In the genomic region with DNA sequence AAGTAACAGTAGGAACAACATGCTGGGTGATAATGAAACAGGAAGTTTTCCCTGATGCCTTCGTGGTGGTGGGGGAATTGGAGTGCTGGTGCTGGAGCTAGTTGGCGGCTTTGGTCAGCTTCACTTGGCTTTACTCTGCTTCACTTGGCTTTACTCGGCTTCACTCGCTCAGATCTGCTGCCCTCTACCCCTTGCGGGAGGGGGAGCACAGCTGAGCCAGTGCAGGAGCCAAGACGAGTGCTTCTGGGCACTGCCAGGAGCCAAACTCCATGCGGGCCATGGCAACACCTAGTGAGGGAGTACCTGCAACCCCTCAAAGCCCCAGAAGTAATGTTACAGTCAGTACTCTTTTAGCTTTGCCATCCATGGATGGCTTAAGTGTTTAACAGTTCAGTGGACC, we compare ENCODE assay signal across 29 cellular contexts.
"Had no signal": no experiment of that assay in that cellular context is flagged by ENCODE, and none has a peak within 500 bp of the region (broad histone marks: within the 10 kb centered on the region; RNA-seq: fewer than 3 reads in every experiment).

No MANE protein-coding gene starts in this region.

- DNase-seq: activated CD4-positive, alpha-beta T cell treated with anti-CD3 and anti-CD28 coated beads for 4 hours; activated CD4-positive, alpha-beta T cell treated with anti-CD3 and anti-CD28 coated beads, Interleukin-2, amount 50 U/mL, for 4 hours; activated effector memory CD4-positive, alpha-beta T cell treated with Interleukin-2 at 50 U/mL for 16 hours; activated naive CD4-positive, alpha-beta T cell treated with Interleukin-2 at 50 U/mL for 16 hours; activated T-cell treated with anti-CD3 and anti-CD28 coated beads for 4 hours; activated T-cell treated with anti-CD3 and anti-CD28 coated beads, Interleukin-2, amount 50 U/mL, for 72 hours; anterior cingulate cortex; cerebellar nuclear complex; colonic mucosa; effector CD8-positive, alpha-beta T cell; esophagus squamous epithelium; foreskin melanocyte; islet precursor cell; left cardiac atrium; left ventricle myocardium superior; mucosa of descending colon; sigmoid colon; small intestine; stimulated activated CD4-positive, alpha-beta T cell treated with anti-CD3 and anti-CD28 coated beads, Interleukin-1b, Interleukin-23, amount 100 ng/mL, for 48 hours; stimulated activated CD4-positive, alpha-beta T cell treated with anti-CD3 and anti-CD28 coated beads, Interleukin-4, amount 100 ng/mL, for 4 hours; stimulated activated CD8-positive, alpha-beta memory T cell treated with anti-CD3 and anti-CD28 coated beads, Interleukin-4, amount 100 ng/mL, for 48 hours; stomach; T-helper 2 cell; thyroid gland had no signal

- H3K27me3 Mint-ChIP-seq: activated naive CD8-positive, alpha-beta T cell; natural killer cell treated with Interleukin-12 subunit alpha and Interleukin-12 subunit beta and Interleukin-15 and Interleukin-18, amount 100 ng/mL, for 72 hours; stimulated activated memory B cell treated with anti-CD40 and anti-IgM and Interleukin-4, amounts not matched to agents 10 μg/mL and 1 μg/mL and 100 μg/mL, for 72 hours had no signal

- H3K9me3 ChIP-seq: colonic mucosa, esophagus squamous epithelium, mucosa of descending colon, sigmoid colon, stomach, thyroid gland had no signal

- H3K27ac ChIP-seq: colonic mucosa, epithelial cell of prostate, esophagus squamous epithelium, sigmoid colon, stomach, thyroid gland, upper lobe of left lung had no signal

- H3K27ac Mint-ChIP-seq: activated naive CD8-positive, alpha-beta T cell; activated T-cell treated with anti-CD3 and anti-CD28 coated beads, Interleukin-2, amount 50 U/mL, for 72 hours; stimulated activated memory B cell treated with anti-CD40 and anti-IgM and Interleukin-4, amounts not matched to agents 10 μg/mL and 1 μg/mL and 100 μg/mL, for 72 hours had no signal

- H3K36me3 Mint-ChIP-seq: activated naive CD8-positive, alpha-beta T cell; natural killer cell treated with Interleukin-12 subunit alpha and Interleukin-12 subunit beta and Interleukin-15 and Interleukin-18, amount 100 ng/mL, for 72 hours; stimulated activated memory B cell treated with anti-CD40 and anti-IgM and Interleukin-4, amounts not matched to agents 10 μg/mL and 1 μg/mL and 100 μg/mL, for 72 hours had no signal

- H3K9me3 Mint-ChIP-seq: activated T-cell treated with anti-CD3 and anti-CD28 coated beads, Interleukin-2, amount 50 U/mL, for 72 hours; natural killer cell treated with Interleukin-12 subunit alpha and Interleukin-12 subunit beta and Interleukin-15 and Interleukin-18, amount 100 ng/mL, for 72 hours; stimulated activated memory B cell treated with anti-CD40 and anti-IgM and Interleukin-4, amounts not matched to agents 10 μg/mL and 1 μg/mL and 100 μg/mL, for 72 hours had no signal

- H3K4me1 ChIP-seq: colonic mucosa, esophagus squamous epithelium, sigmoid colon, stomach, thyroid gland, upper lobe of left lung had no signal

- H3K4me3 Mint-ChIP-seq: activated naive CD8-positive, alpha-beta T cell; activated T-cell treated with anti-CD3 and anti-CD28 coated beads, Interleukin-2, amount 50 U/mL, for 72 hours; natural killer cell treated with Interleukin-12 subunit alpha and Interleukin-12 subunit beta and Interleukin-15 and Interleukin-18, amount 100 ng/mL, for 72 hours; stimulated activated memory B cell treated with anti-CD40 and anti-IgM and Interleukin-4, amounts not matched to agents 10 μg/mL and 1 μg/mL and 100 μg/mL, for 72 hours had no signal

- H3K4me3 ChIP-seq: colonic mucosa, esophagus squamous epithelium, mucosa of descending colon, sigmoid colon, stomach, thyroid gland, upper lobe of left lung had no signal

- ATAC-seq: activated T-cell treated with anti-CD3 and anti-CD28 coated beads, Interleukin-2, amount 50 U/mL, for 72 hours; left cardiac atrium; left ventricle myocardium superior; mucosa of descending colon; natural killer cell treated with Interleukin-12 subunit alpha and Interleukin-12 subunit beta and Interleukin-15 and Interleukin-18, amount 100 ng/mL, for 72 hours; stimulated activated memory B cell treated with anti-CD40 and anti-IgM and Interleukin-4, amounts not matched to agents 10 μg/mL and 1 μg/mL and 100 μg/mL, for 72 hours had no signal

- H3K36me3 ChIP-seq: colonic mucosa, esophagus squamous epithelium, sigmoid colon, stomach, thyroid gland, upper lobe of left lung had no signal

- H3K27me3 ChIP-seq: colonic mucosa, esophagus squamous epithelium, sigmoid colon, stomach, thyroid gland, upper lobe of left lung had no signal
